16 cellular contexts compared by ENCODE assay signal in genomic region chr4:11949355-11949754, GRCh38.
DNase-seq lines count a peak whose midpoint lies in the region; ATAC-seq, FAIRE-seq and TF ChIP-seq lines count a peak whose summit lies in the region.
"Had no signal": no experiment of that assay in that cellular context is flagged by ENCODE, and none has a peak within 500 bp of the region (broad histone marks: within the 10 kb centered on the region; RNA-seq: fewer than 3 reads in every experiment).

No MANE protein-coding gene starts in this region.

- BruUV-seq in PC-3 (replicated peaks; lab: Mats Ljungman, UMichigan) = no TSS peak

- no peak overlapping the region for H3K27ac ChIP-seq in PC-3 (ENCODE audit: low read length)
- no peak overlapping the region for H3K27ac ChIP-seq in small intestine (ENCODE audit: low read depth in 1 of 2, low read length in 1 of 2)

- no peaks in the 10 kb centered on the region for H3K9me2 ChIP-seq in PC-3 (replicated peaks; ENCODE audit: low read length)

- no peaks in the 10 kb centered on the region for H3K79me2 ChIP-seq in PC-3 (ENCODE audit: low read length)

- H3K4me2 ChIP-seq in PC-3 (ENCODE audit: low read length) = no peak overlapping the region

- no peaks in the 10 kb centered on the region for H4K20me1 ChIP-seq in PC-3 (ENCODE audit: low read length)

- H3K9me3 ChIP-seq in PC-3 (ENCODE audit: low read length) = no peaks in the 10 kb centered on the region
- no peaks in the 10 kb centered on the region for H3K9me3 ChIP-seq in small intestine (ENCODE audit: control insufficient read depth, low read depth)
- H3K9me3 ChIP-seq: BE2C, HAP-1 had no signal

- H3K36me3 ChIP-seq in PC-3 (ENCODE audit: low read depth, low read length) = no peaks in the 10 kb centered on the region
- no peaks in the 10 kb centered on the region for H3K36me3 ChIP-seq in small intestine (ENCODE audit: control insufficient read depth in 2 of 2, insufficient read depth in 2 of 2, low read length in 2 of 2)
- H3K36me3 ChIP-seq: BE2C, HAP-1 had no signal

- no peak overlapping the region for H3K4me3 ChIP-seq in PC-3 (ENCODE audit: low read length)
- no peak overlapping the region for H3K4me3 ChIP-seq in epithelial cell of esophagus (ENCODE audit: low read length)
- H3K4me3 ChIP-seq in small intestine (ENCODE audit: low read depth in 1 of 2, low read length in 2 of 2) = no peak overlapping the region
- H3K4me3 ChIP-seq: HAP-1 had no signal

- ATAC-seq in PC-3 (no peak), GM18858 (IDR thresholded peaks at IDR 0.05; ENCODE audit: unreplicated experiment) (no peak), GM19467 (IDR thresholded peaks at IDR 0.05; ENCODE audit: unreplicated experiment) (no peak)

- H3K4me1 ChIP-seq in PC-3 (ENCODE audit: insufficient read depth, low read length) (no peaks in the 10 kb centered on the region), small intestine (ENCODE audit: control insufficient read depth in 2 of 2, insufficient read depth in 1 of 2, low read depth in 1 of 2, low read length in 1 of 2) (no peaks in the 10 kb centered on the region)
- H3K4me1 ChIP-seq: BE2C, HAP-1 had no signal

- DNase-seq in PC-3 (peak; percentile 2), epithelial cell of esophagus (ENCODE audit: low read depth) (peak; percentile 16), small intestine (peak; percentile 33), glomerular visceral epithelial cell (ENCODE audit: extremely low spot score) (no peak)
- DNase-seq: ACHN; BE2C; C1 segment of cervical spinal cord; CD4-positive, CD25-positive, alpha-beta regulatory T cell; CD8-positive, alpha-beta memory T cell; COR-L47 had no signal

- no peak overlapping the region for H2AFZ ChIP-seq in PC-3 (ENCODE audit: low read length)

- CTCF ChIA-PET in PC-3 (lab: Charles Lee) = no interaction called here

- no peaks in the 10 kb centered on the region for H3K27me3 ChIP-seq in PC-3 (ENCODE audit: low read length)
- no peaks in the 10 kb centered on the region for H3K27me3 ChIP-seq in small intestine (ENCODE audit: control insufficient read depth in 2 of 2, insufficient read depth in 2 of 2, low read length in 2 of 2)
- H3K27me3 ChIP-seq: BE2C had no signal

- no peak for FAIRE-seq in small intestine (lab: Jason Lieb, UNC)
- FAIRE-seq: D721Med, GM12892, GM18507 had no signal

- no peaks in the 10 kb centered on the region for H3F3A ChIP-seq in PC-3 (ENCODE audit: low read length, unreplicated experiment)

- TF ChIP-seq CTCF in PC-3 (conservative IDR thresholded peaks at IDR 0.05; ENCODE audit: low read depth, low read length) (no peak), epithelial cell of esophagus (IDR thresholded peaks at IDR 0.05; ENCODE audit: insufficient read depth, low read depth, low read length, missing control alignments) (no peak)

- POLR2A ChIA-PET in PC-3 (lab: Charles Lee; ENCODE audit: unreplicated experiment) = no interaction called here

- H3K9ac ChIP-seq in PC-3 (ENCODE audit: low read length) = no peak overlapping the region

- intact Hi-C loops in PC-3 (cut with micrococcal nuclease) = no loop called here

- 59 to 79% (median 68%) methylated on average over 3 of the region's 3 CpGs for WGBS in small intestine, 3 donors
